7 cellular contexts compared by ENCODE assay signal in the genomic region with DNA sequence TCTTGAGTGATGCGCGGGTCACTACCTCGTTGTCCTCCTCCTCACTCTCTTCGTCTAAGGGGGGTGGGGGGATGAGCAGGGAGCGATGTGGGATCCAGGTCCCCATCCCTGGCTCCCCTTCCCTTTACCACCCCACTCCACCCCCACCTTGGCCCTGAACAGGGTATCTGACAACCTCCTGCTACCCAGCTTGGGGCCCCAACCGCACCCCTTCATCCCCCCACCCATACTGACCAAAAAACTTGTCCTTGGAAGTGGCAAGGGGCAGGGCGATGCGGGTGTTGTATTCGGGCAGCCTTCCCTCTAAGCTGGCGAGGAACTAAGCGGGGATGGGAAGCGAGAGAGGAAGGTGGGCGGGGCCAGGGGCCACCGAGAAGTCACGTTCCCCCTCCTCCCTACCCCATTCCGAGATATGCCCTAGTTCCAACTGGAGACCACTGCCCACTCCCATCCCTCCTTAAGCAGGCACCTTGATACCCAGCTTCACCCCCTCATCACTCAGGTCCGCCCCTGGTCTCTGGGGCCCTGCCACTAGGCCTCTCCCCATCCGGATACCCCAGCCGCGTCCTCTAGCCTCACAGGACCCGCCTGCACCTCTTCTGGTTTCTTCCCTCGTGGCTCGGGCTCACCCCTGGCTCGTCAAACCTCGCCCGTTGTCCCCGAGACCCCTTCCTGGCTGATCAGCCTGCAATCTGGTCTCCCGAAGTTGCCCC. TPM values are rescaled to one million over a fixed set of nuclear protein-coding genes. Genes with fewer than 3 reads are reported as not detected.
A peak's percentile ranks its signal among the peaks of the same experiment; 100 is the strongest.
DNase-seq lines count a peak whose midpoint lies in the region; ATAC-seq and TF ChIP-seq lines count a peak whose summit lies in the region.
"Had no signal": no experiment of that assay in that cellular context is flagged by ENCODE, and none has a peak within 500 bp of the region (broad histone marks: within the 10 kb centered on the region; RNA-seq: fewer than 3 reads in every experiment).

No MANE protein-coding gene starts in this region.

- intact Hi-C loops in left cardiac atrium (cut with DNase I): no loop called here

- WGBS in suprapubic skin: 12% methylated on average over 27 of the region's 28 CpGs

- H3K36me3 ChIP-seq in suprapubic skin: no peaks in the 10 kb centered on the region

- in situ Hi-C loops in ACHN (cut with HindIII; ENCODE audit: low pct_ligation_motif_present, low pct_unique_long_range_greater_than_20kb, low sequenced_read_pairs): no loop called here

- H3K27ac ChIP-seq in suprapubic skin: no peak overlapping the region

- peaks cover 54% of the 10 kb centered on the region for H3K27me3 ChIP-seq in suprapubic skin
- H3K27me3 ChIP-seq: body of pancreas had no signal

- no peak for TF ChIP-seq CTCF in suprapubic skin (IDR thresholded peaks at IDR 0.05)

- ATAC-seq in left cardiac atrium: peak in 1 of 2 donors; percentile 15
- ATAC-seq in GM21528 (IDR thresholded peaks at IDR 0.05; ENCODE audit: low FRiP score, unreplicated experiment): no peak

- no peak for TF ChIP-seq POLR2A in suprapubic skin (IDR thresholded peaks at IDR 0.05)

- no peaks in the 10 kb centered on the region for H3K9me3 ChIP-seq in suprapubic skin
- H3K9me3 ChIP-seq: body of pancreas had no signal

- DNase-seq in NCI-H510A treated with DMSO at 0.1 percent for 48 hours (lab: John Stamatoyannopoulos, UW): peak; percentile 8
- no peak for DNase-seq in NCI-H510A (lab: John Stamatoyannopoulos, UW)
- peak; percentile 60 for DNase-seq in left cardiac atrium
- DNase-seq in suprapubic skin (ENCODE audit: low spot score in 2 of 2): no peak
- DNase-seq in ACHN: no peak

- peak overlapping the region; percentile 41 for H3K4me3 ChIP-seq in suprapubic skin
- H3K4me3 ChIP-seq: body of pancreas had no signal

- TF ChIP-seq EP300 in suprapubic skin (IDR thresholded peaks at IDR 0.05): no peak

- H3K4me1 ChIP-seq in suprapubic skin: peaks cover 54% of the 10 kb centered on the region

RNA-seq across cellular contexts. Expression of a gene that starts 1.9 kb away (rescaled TPM):
- total RNA-seq in left cardiac atrium: 10 to 100 TPM; 11.3 to 15.1 TPM
- 1 to 10 TPM; 1.4 to 4.3 (median 3.5) TPM for total RNA-seq in suprapubic skin

RNA-seq across cellular contexts. Expression of a gene that starts 13.9 kb away (rescaled TPM):
- under 1 TPM; 0.56 to 0.68 TPM for total RNA-seq in left cardiac atrium
- 1 to 10 TPM in 1 of 4 donors, under 1 TPM in 2, not detected in 1; 0.23 to 1.0 (median 0.48) TPM for total RNA-seq in suprapubic skin

RNA-seq across cellular contexts. Expression of a gene that starts 14.4 kb away (rescaled TPM):
- total RNA-seq in left cardiac atrium (100 to 1,000 TPM; 132 to 139 TPM), suprapubic skin (100 to 1,000 TPM; 119 to 164 (median 124) TPM)

RNA-seq across cellular contexts. Expression of a gene that starts 36.9 kb away (rescaled TPM):
- 1 to 10 TPM; 7.5 to 7.7 TPM for total RNA-seq in left cardiac atrium
- 1 to 10 TPM; 1.2 to 5.1 (median 2.9) TPM for total RNA-seq in suprapubic skin

RNA-seq across cellular contexts. Expression of a gene that starts 46.6 kb away (rescaled TPM):
- total RNA-seq in left cardiac atrium (1 to 10 TPM; 1.3 to 1.5 TPM), suprapubic skin (1 to 10 TPM; 1.6 to 3.7 (median 2.6) TPM)

Comparison
In these comparisons a context has a peak if more than half of its experiments do, and no peak if none do; other contexts are left out.
1. DNase-seq: peak in NCI-H510A treated with DMSO at 0.1 percent for 48 hours (single experiment) and left cardiac atrium (single experiment); none in NCI-H510A (single experiment), suprapubic skin (0 of 2) and ACHN (single experiment).